36 cellular contexts compared by ENCODE assay signal in the genomic region with DNA sequence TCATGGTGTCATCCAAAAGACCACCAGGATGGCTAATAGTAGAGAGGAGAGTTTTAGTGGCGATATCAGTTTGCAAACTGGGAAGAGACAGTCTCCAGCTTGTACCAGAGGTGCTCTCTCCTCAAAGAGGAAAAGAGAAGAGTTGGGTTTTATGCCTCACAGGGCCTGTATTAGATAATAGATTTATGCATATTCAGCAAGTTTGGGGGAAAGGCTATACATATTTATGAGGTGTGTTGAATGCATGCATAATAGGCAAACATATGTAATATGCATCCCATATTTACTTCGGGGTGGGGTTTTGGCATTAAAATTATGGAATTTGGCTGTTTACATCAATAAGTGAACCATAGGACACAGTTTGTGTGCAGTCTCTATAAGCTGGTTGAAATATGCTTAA. TPM values are rescaled to one million over a fixed set of nuclear protein-coding genes. Genes with fewer than 3 reads are reported as not detected.
"Had no signal": no experiment of that assay in that cellular context is flagged by ENCODE, and none has a peak within 500 bp of the region (broad histone marks: within the 10 kb centered on the region; RNA-seq: fewer than 3 reads in every experiment).

No MANE protein-coding gene starts in this region.

- H3K4me3 ChIP-seq: MG63 had no signal

- H3K9me3 ChIP-seq: MG63 had no signal

- H3K27me3 ChIP-seq: MG63 had no signal

- H3K36me3 ChIP-seq: MG63 had no signal

- DNase-seq: MG63, MM.1S, MV-4-11, NCI-H1048, NCI-H1092, NCI-H1092 treated with DMSO at 0.1 percent for 48 hours, NCI-H1105, NCI-H1105 treated with DMSO at 0.1 percent for 48 hours, NCI-H1417, NCI-H1417 treated with DMSO at 0.1 percent for 48 hours, NCI-H1436, NCI-H1436 treated with DMSO at 0.1 percent for 48 hours, NCI-H146, NCI-H1694, NCI-H1694 treated with DMSO at 0.1 percent for 48 hours, NCI-H187, NCI-H187 treated with DMSO at 0.1 percent for 48 hours, NCI-H1930, NCI-H2029, NCI-H2029 treated with DMSO at 0.1 percent for 48 hours, NCI-H2081, NCI-H2081 treated with DMSO at 0.1 percent for 48 hours, NCI-H2107, NCI-H2171, NCI-H2171 treated with DMSO at 0.1 percent for 48 hours, NCI-H2227 treated with DMSO at 0.1 percent for 48 hours, NCI-H226, NCI-H345, NCI-H446, NCI-H446 treated with DMSO at 0.1 percent for 48 hours, NCI-H510A, NCI-H510A treated with DMSO at 0.1 percent for 48 hours, NCI-H524, NCI-H524 treated with DMSO at 0.1 percent for 48 hours, NCI-H526 had no signal

RNA-seq across cellular contexts. Expression of gene ADGRL3, which starts 22.8 kb away (rescaled TPM):
- total RNA-seq: M059J had no signal
